14 cellular contexts compared by ENCODE assay signal in the genomic region with DNA sequence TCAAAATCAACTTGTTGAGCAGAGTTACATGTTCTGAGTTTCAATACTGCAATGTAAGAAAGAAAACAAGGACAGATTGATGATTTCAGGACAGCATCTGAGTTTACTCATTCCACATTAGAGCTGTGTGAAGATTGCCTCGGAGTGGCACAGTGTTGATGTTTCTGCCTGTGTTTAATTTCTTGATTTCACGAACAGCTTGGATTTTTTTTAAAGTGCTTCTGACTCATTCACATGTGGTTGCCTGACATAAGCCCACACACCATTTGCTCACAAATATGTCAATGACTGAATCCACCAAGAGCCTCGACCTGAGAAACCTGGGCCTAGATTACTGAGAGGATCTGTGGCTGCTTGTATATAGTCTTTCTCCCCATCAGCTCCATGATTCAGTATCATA.
DNase-seq lines count a peak whose midpoint lies in the region; ATAC-seq, FAIRE-seq and TF ChIP-seq lines count a peak whose summit lies in the region.
"Had no signal": no experiment of that assay in that cellular context is flagged by ENCODE, and none has a peak within 500 bp of the region (broad histone marks: within the 10 kb centered on the region; RNA-seq: fewer than 3 reads in every experiment).

No MANE protein-coding gene starts in this region.

- no peaks in the 10 kb centered on the region for H3K9me3 Mint-ChIP-seq in activated CD8-positive, alpha-beta T cell treated with anti-CD3 and anti-CD28 coated beads for 36 hours
- H3K9me3 Mint-ChIP-seq in activated CD8-positive, alpha-beta T cell treated with anti-CD3 and anti-CD28 coated beads, Interleukin-2, amount 10 ng/mL, durations not matched to agents 7 days and 5 days (ENCODE audit: insufficient read depth) = no peaks in the 10 kb centered on the region
- H3K9me3 Mint-ChIP-seq: stimulated activated naive CD8-positive, alpha-beta T cell treated with anti-CD3 and anti-CD28 coated beads, Interleukin-15, amount 100 ng/mL, for 72 hours had no signal

- no peaks in the 10 kb centered on the region for H4K20me1 ChIP-seq in smooth muscle cell (ENCODE audit: low read depth)

- H3K9ac ChIP-seq in smooth muscle cell (ENCODE audit: low read depth) = no peak overlapping the region

- no peak for TF ChIP-seq CTCF in activated CD8-positive, alpha-beta T cell treated with anti-CD3 and anti-CD28 coated beads for 36 hours (IDR thresholded peaks at IDR 0.05)
- TF ChIP-seq CTCF in smooth muscle cell (IDR thresholded peaks at IDR 0.05; ENCODE audit: borderline replicate concordance, insufficient read depth, poor library complexity, severe bottlenecking) = no peak

- no peak for ATAC-seq in activated CD8-positive, alpha-beta T cell treated with anti-CD3 and anti-CD28 coated beads for 36 hours
- no peak for ATAC-seq in activated CD8-positive, alpha-beta T cell treated with anti-CD3 and anti-CD28 coated beads, Interleukin-2, amount 10 ng/mL, durations not matched to agents 7 days and 5 days
- ATAC-seq: stimulated activated naive CD8-positive, alpha-beta T cell treated with anti-CD3 and anti-CD28 coated beads, Interleukin-15, amount 100 ng/mL, for 72 hours had no signal

- intact Hi-C loops in activated CD8-positive, alpha-beta T cell treated with anti-CD3 and anti-CD28 coated beads for 36 hours (cut with micrococcal nuclease) = no loop called here

- H3K4me3 ChIP-seq in smooth muscle cell = no peak overlapping the region

- H3K4me1 ChIP-seq in smooth muscle cell (ENCODE audit: low read depth) = no peaks in the 10 kb centered on the region

- DNase-seq in activated CD8-positive, alpha-beta T cell treated with anti-CD3 and anti-CD28 coated beads for 36 hours = peak; percentile 4
- DNase-seq in activated CD8-positive, alpha-beta T cell treated with anti-CD3 and anti-CD28 coated beads, Interleukin-2, amount 10 ng/mL, durations not matched to agents 7 days and 5 days = no peak
- DNase-seq in RCC 7860 (ENCODE audit: low spot score) = peak; percentile 52
- peak; percentile 64 for DNase-seq in fibroblast of gingiva (ENCODE audit: low read depth)
- DNase-seq in smooth muscle cell (lab: John Stamatoyannopoulos, UW; ENCODE audit: unreplicated experiment) = no peak
- DNase-seq in COR-L47 (lab: John Stamatoyannopoulos, UW) = no peak
- no peak for DNase-seq in stimulated activated CD4-positive, alpha-beta T cell treated with anti-CD3 and anti-CD28 coated beads, Interleukin-2, amount 100 ng/mL, for 24 hours
- DNase-seq in HuH-7 (ENCODE audit: low spot score) = no peak
- DNase-seq: activated effector memory CD4-positive, alpha-beta T cell treated with Interleukin-2 at 50 U/mL for 16 hours; NCI-H1105; stimulated activated naive CD8-positive, alpha-beta T cell treated with anti-CD3 and anti-CD28 coated beads, Interleukin-15, amount 100 ng/mL, for 72 hours had no signal

- H3K27me3 Mint-ChIP-seq in activated CD8-positive, alpha-beta T cell treated with anti-CD3 and anti-CD28 coated beads for 36 hours = no peaks in the 10 kb centered on the region
- no peaks in the 10 kb centered on the region for H3K27me3 Mint-ChIP-seq in activated CD8-positive, alpha-beta T cell treated with anti-CD3 and anti-CD28 coated beads, Interleukin-2, amount 10 ng/mL, durations not matched to agents 7 days and 5 days (ENCODE audit: low read depth)
- H3K27me3 Mint-ChIP-seq: B cell, memory B cell had no signal

- FAIRE-seq in RCC 7860 (lab: Jason Lieb, UNC) = peak; percentile 68
- FAIRE-seq: TTC549 had no signal

- H3K4me1 Mint-ChIP-seq in activated CD8-positive, alpha-beta T cell treated with anti-CD3 and anti-CD28 coated beads for 36 hours (ENCODE audit: low read depth) = no peaks in the 10 kb centered on the region
- no peaks in the 10 kb centered on the region for H3K4me1 Mint-ChIP-seq in activated CD8-positive, alpha-beta T cell treated with anti-CD3 and anti-CD28 coated beads, Interleukin-2, amount 10 ng/mL, durations not matched to agents 7 days and 5 days (ENCODE audit: low read depth)
- H3K4me1 Mint-ChIP-seq: B cell; memory B cell; stimulated activated naive CD8-positive, alpha-beta T cell treated with anti-CD3 and anti-CD28 coated beads, Interleukin-15, amount 100 ng/mL, for 72 hours had no signal

- H3K27ac Mint-ChIP-seq in activated CD8-positive, alpha-beta T cell treated with anti-CD3 and anti-CD28 coated beads for 36 hours = no peak overlapping the region
- no peak overlapping the region for H3K27ac Mint-ChIP-seq in activated CD8-positive, alpha-beta T cell treated with anti-CD3 and anti-CD28 coated beads, Interleukin-2, amount 10 ng/mL, durations not matched to agents 7 days and 5 days
- H3K27ac Mint-ChIP-seq: B cell; memory B cell; stimulated activated naive CD8-positive, alpha-beta T cell treated with anti-CD3 and anti-CD28 coated beads, Interleukin-15, amount 100 ng/mL, for 72 hours had no signal

- WGBS in smooth muscle cell (ENCODE audit: low lambda C conversion rate) = 7% methylated on average over 3 of the region's 3 CpGs

- H3K9me3 ChIP-seq in smooth muscle cell (replicated peaks; ENCODE audit: low read depth) = no peaks in the 10 kb centered on the region

- no peaks in the 10 kb centered on the region for H3K79me2 ChIP-seq in smooth muscle cell (ENCODE audit: low read depth)

- H3K4me2 ChIP-seq in smooth muscle cell = peak overlapping the region; percentile 5

- H2AFZ ChIP-seq in smooth muscle cell (ENCODE audit: low read depth) = no peak overlapping the region

- no peaks in the 10 kb centered on the region for H3K36me3 Mint-ChIP-seq in activated CD8-positive, alpha-beta T cell treated with anti-CD3 and anti-CD28 coated beads for 36 hours (ENCODE audit: low read depth)
- no peaks in the 10 kb centered on the region for H3K36me3 Mint-ChIP-seq in activated CD8-positive, alpha-beta T cell treated with anti-CD3 and anti-CD28 coated beads, Interleukin-2, amount 10 ng/mL, durations not matched to agents 7 days and 5 days (ENCODE audit: low read depth)
- H3K36me3 Mint-ChIP-seq: memory B cell had no signal

- peaks cover 8% of the 10 kb centered on the region for H3F3A ChIP-seq in smooth muscle cell (ENCODE audit: low read depth)

- H3K4me3 Mint-ChIP-seq in activated CD8-positive, alpha-beta T cell treated with anti-CD3 and anti-CD28 coated beads for 36 hours = no peak overlapping the region
- no peak overlapping the region for H3K4me3 Mint-ChIP-seq in activated CD8-positive, alpha-beta T cell treated with anti-CD3 and anti-CD28 coated beads, Interleukin-2, amount 10 ng/mL, durations not matched to agents 7 days and 5 days
- H3K4me3 Mint-ChIP-seq: B cell; memory B cell; stimulated activated naive CD8-positive, alpha-beta T cell treated with anti-CD3 and anti-CD28 coated beads, Interleukin-15, amount 100 ng/mL, for 72 hours had no signal

- CTCF ChIA-PET in activated CD8-positive, alpha-beta T cell treated with anti-CD3 and anti-CD28 coated beads for 36 hours (lab: Charles Lee) = no interaction called here
- CTCF ChIA-PET in activated CD8-positive, alpha-beta T cell treated with anti-CD3 and anti-CD28 coated beads, Interleukin-2, amount 10 ng/mL, durations not matched to agents 7 days and 5 days (lab: Charles Lee) = no interaction called here

- peak overlapping the region; percentile 74 for H3K27ac ChIP-seq in smooth muscle cell (ENCODE audit: low read depth)

- POLR2A ChIA-PET in activated CD8-positive, alpha-beta T cell treated with anti-CD3 and anti-CD28 coated beads for 36 hours (lab: Charles Lee) = no interaction called here
- POLR2A ChIA-PET in activated CD8-positive, alpha-beta T cell treated with anti-CD3 and anti-CD28 coated beads, Interleukin-2, amount 10 ng/mL, durations not matched to agents 7 days and 5 days (lab: Charles Lee) = no interaction called here

- no peaks in the 10 kb centered on the region for H3K27me3 ChIP-seq in smooth muscle cell (ENCODE audit: low read depth)

- H3K36me3 ChIP-seq in smooth muscle cell (ENCODE audit: low read depth) = no peaks in the 10 kb centered on the region

Comparison
In these comparisons a context has a peak if more than half of its experiments do, and no peak if none do; other contexts are left out.
1. DNase-seq: peak in activated CD8-positive, alpha-beta T cell treated with anti-CD3 and anti-CD28 coated beads for 36 hours (single experiment), RCC 7860 (single experiment) and fibroblast of gingiva (single experiment); none in activated CD8-positive, alpha-beta T cell treated with anti-CD3 and anti-CD28 coated beads, Interleukin-2, amount 10 ng/mL, durations not matched to agents 7 days and 5 days (single experiment), smooth muscle cell (single experiment), COR-L47 (single experiment), stimulated activated CD4-positive, alpha-beta T cell treated with anti-CD3 and anti-CD28 coated beads, Interleukin-2, amount 100 ng/mL, for 24 hours (0 of 2) and HuH-7 (single experiment).